17 cellular contexts compared by ENCODE assay signal in genomic region chr6:43808412-43808811, GRCh38. TPM values are rescaled to one million over a fixed set of nuclear protein-coding genes. Genes with fewer than 3 reads are reported as not detected.
DNase-seq lines count a peak whose midpoint lies in the region; ATAC-seq, FAIRE-seq and TF ChIP-seq lines count a peak whose summit lies in the region.
"Had no signal": no experiment of that assay in that cellular context is flagged by ENCODE, and none has a peak within 500 bp of the region (broad histone marks: within the 10 kb centered on the region; RNA-seq: fewer than 3 reads in every experiment).

No MANE protein-coding gene starts in this region.

- H3K4me1 Mint-ChIP-seq in activated CD4-positive, alpha-beta T cell treated with anti-CD3 and anti-CD28 coated beads for 36 hours, result peaks cover 6% of the 10 kb centered on the region
- no peaks in the 10 kb centered on the region for H3K4me1 Mint-ChIP-seq in activated T-helper 17 cell treated with anti-CD3 and anti-CD28 coated beads, Interleukin-2, amount 50 U/mL, for 72 hours
- H3K4me1 Mint-ChIP-seq: B cell had no signal

- TF ChIP-seq POLR2A in HepG2 (IDR thresholded peaks at IDR 0.05; ENCODE audit: insufficient read depth in 1 of 2, low read depth in 2 of 2, low read length in 2 of 2) (no peak), right lobe of liver (IDR thresholded peaks at IDR 0.05) (no peak), K562 (conservative IDR thresholded peaks at IDR 0.05) (no peak), gastrocnemius medialis (IDR thresholded peaks at IDR 0.05) (no peak)

- no peaks in the 10 kb centered on the region for H3K9me3 Mint-ChIP-seq in activated CD4-positive, alpha-beta T cell treated with anti-CD3 and anti-CD28 coated beads for 36 hours (ENCODE audit: low read depth)
- H3K9me3 Mint-ChIP-seq in activated T-helper 17 cell treated with anti-CD3 and anti-CD28 coated beads, Interleukin-2, amount 50 U/mL, for 72 hours, result no peaks in the 10 kb centered on the region
- H3K9me3 Mint-ChIP-seq: CD8-positive, alpha-beta T cell; H9 had no signal

- no peaks in the 10 kb centered on the region; a peak in 2 of 5 replicates for H3K27me3 ChIP-seq in HepG2 (ENCODE audit: control insufficient read depth in 1 of 2, insufficient read depth in 2 of 2, low read length in 2 of 2)
- H3K27me3 ChIP-seq in right lobe of liver, result no peaks in the 10 kb centered on the region
- no peaks in the 10 kb centered on the region for H3K27me3 ChIP-seq in K562 (ENCODE audit: control insufficient read depth in 2 of 2, insufficient read depth in 2 of 2, low read length in 2 of 2)
- H3K27me3 ChIP-seq in gastrocnemius medialis, result no peaks in the 10 kb centered on the region
- H3K27me3 ChIP-seq: BLaER1 treated with 17β-estradiol and CSF1 and Interleukin-3, amounts not matched to agents 10 nM and 100 nM had no signal

- TF ChIP-seq RAD21 in HepG2 (CRISPR knock-in tag; IDR thresholded peaks at IDR 0.05), result no peak
- no peak for TF ChIP-seq RAD21 in K562 (CRISPR knock-in tag; conservative IDR thresholded peaks at IDR 0.05 in 1 of 2, IDR thresholded peaks at IDR 0.05 in 1 of 2)

- POLR2A ChIA-PET in HepG2 (lab: Yijun Ruan, JAX), result interaction anchor here (1.0 to 4.7 kb wide), 9 partner anchors 12 to 136 kb away, joined by 3 to 66 read pairs (median 12); partner anchors contain the start of gene VEGFA
- POLR2A ChIA-PET in K562 (lab: Yijun Ruan, JAX), result interaction anchor here (1.8 kb wide), 2 partner anchors 9 to 32 kb away, joined by 10 to 11 read pairs; no protein-coding TSS in a partner anchor
- POLR2A ChIA-PET in activated CD4-positive, alpha-beta T cell treated with anti-CD3 and anti-CD28 coated beads for 36 hours (lab: Charles Lee), result no interaction called here

- H3K4me2 ChIP-seq in HepG2 (ENCODE audit: low read depth, low read length) (peak overlapping the region; percentile 95), K562 (ENCODE audit: insufficient read depth, low read length) (no peak overlapping the region)

- BruUV-seq in HepG2 (replicated peaks; lab: Mats Ljungman, UMichigan), result no TSS peak
- no TSS peak for BruUV-seq in K562 (replicated peaks; lab: Mats Ljungman, UMichigan)

- intact Hi-C loops in HepG2 (cut with micrococcal nuclease; ENCODE audit: unreplicated experiment) (no loop called here), right lobe of liver (cut with DNase I) (no loop called here), K562 (cut with micrococcal nuclease) (no loop called here), gastrocnemius medialis (cut with DNase I; ENCODE audit: low total_unique reads) (no loop called here)
- intact Hi-C loops in activated CD4-positive, alpha-beta T cell treated with anti-CD3 and anti-CD28 coated beads for 36 hours (cut with DNase I, micrococcal nuclease), result no loop called here

- H3K4me1 ChIP-seq in HepG2 (ENCODE audit: insufficient read depth, low read length) (peaks cover 88% of the 10 kb centered on the region), right lobe of liver (peaks cover 0 to 56% (median 27%) of the 10 kb centered on the region in 4 donors), K562 (replicated peaks in 1 of 2; ENCODE audit: control insufficient read depth in 2 of 2, insufficient read depth in 2 of 2, low read length in 2 of 2) (peaks cover 24 to 31% of the 10 kb centered on the region in 2 experiments), gastrocnemius medialis (peaks cover 26 to 31% of the 10 kb centered on the region in 2 donors)

- H2AFZ ChIP-seq in HepG2 (ENCODE audit: low read length) (no peak overlapping the region), K562 (ENCODE audit: low read depth, low read length) (no peak overlapping the region)

- CTCF ChIA-PET in HepG2 (lab: Yijun Ruan, JAX; ENCODE audit: low intra/inter-chr PET ratio, low total read pairs) (no interaction called here), K562 (lab: Yijun Ruan, JAX; ENCODE audit: low intra/inter-chr PET ratio) (no interaction called here)
- CTCF ChIA-PET in activated CD4-positive, alpha-beta T cell treated with anti-CD3 and anti-CD28 coated beads for 36 hours (lab: Charles Lee), result interaction anchor here (0.6 kb wide), 1 partner anchor 112 kb away, joined by 3 read pairs; no protein-coding TSS in a partner anchor

- H3K9ac ChIP-seq in HepG2 (ENCODE audit: insufficient read depth, low read depth, low read length) (no peak overlapping the region), K562 (ENCODE audit: insufficient read depth in 1 of 2, low read depth in 2 of 2, low read length in 2 of 2) (no peak overlapping the region)

- no peak for TF ChIP-seq EP300 in HepG2 (IDR thresholded peaks at IDR 0.05; ENCODE audit: low read depth in 2 of 2, low read length in 2 of 2)
- no peak for TF ChIP-seq EP300 in HepG2 (CRISPR knock-in tag; IDR thresholded peaks at IDR 0.05; ENCODE audit: borderline replicate concordance)
- no peak for TF ChIP-seq EP300 in K562 (IDR thresholded peaks at IDR 0.05; ENCODE audit: low read length)

- no peaks in the 10 kb centered on the region for H3K36me3 Mint-ChIP-seq in activated CD4-positive, alpha-beta T cell treated with anti-CD3 and anti-CD28 coated beads for 36 hours (ENCODE audit: low read depth)
- no peaks in the 10 kb centered on the region for H3K36me3 Mint-ChIP-seq in activated T-helper 17 cell treated with anti-CD3 and anti-CD28 coated beads, Interleukin-2, amount 50 U/mL, for 72 hours (ENCODE audit: low read depth)
- H3K36me3 Mint-ChIP-seq: CD8-positive, alpha-beta T cell had no signal

- no peak for DNase-seq in HepG2 (ENCODE audit: low spot score)
- no peak for DNase-seq in right lobe of liver
- no peak for DNase-seq in K562 (ENCODE audit: extremely low read depth in 1 of 4, low spot score in 3 of 4)
- no peak for DNase-seq in gastrocnemius medialis
- DNase-seq in NCI-H446 treated with DMSO at 0.1 percent for 48 hours (lab: John Stamatoyannopoulos, UW), result no peak
- DNase-seq in activated CD4-positive, alpha-beta T cell treated with anti-CD3 and anti-CD28 coated beads for 36 hours, result no peak
- DNase-seq: CD8-positive, alpha-beta T cell; DMS 273 treated with DMSO at 0.1 percent for 48 hours; DND-41; EL; H9 had no signal

- TF ChIP-seq CTCF in HepG2 (CRISPR knock-in tag; IDR thresholded peaks at IDR 0.05) (no peak), right lobe of liver (IDR thresholded peaks at IDR 0.05) (no peak), K562 (IDR thresholded peaks at IDR 0.05 in 2 of 3, conservative IDR thresholded peaks at IDR 0.05 in 1 of 3; ENCODE audit: insufficient read depth in 2 of 3, low read depth in 1 of 3, low read length in 3 of 3) (no peak), gastrocnemius medialis (IDR thresholded peaks at IDR 0.05 in 4 of 5, conservative IDR thresholded peaks at IDR 0.05 in 1 of 5) (no peak)

- FAIRE-seq in HepG2 (lab: Jason Lieb, UNC) (no peak), K562 (lab: Jason Lieb, UNC) (no peak)
- FAIRE-seq: GM12878, H1, HTR-8/SVneo had no signal

- no peaks in the 10 kb centered on the region for H3K9me1 ChIP-seq in K562 (ENCODE audit: control insufficient read depth, insufficient read depth, low read length)

- no peaks in the 10 kb centered on the region for H3K27me3 Mint-ChIP-seq in activated CD4-positive, alpha-beta T cell treated with anti-CD3 and anti-CD28 coated beads for 36 hours
- H3K27me3 Mint-ChIP-seq in activated T-helper 17 cell treated with anti-CD3 and anti-CD28 coated beads, Interleukin-2, amount 50 U/mL, for 72 hours, result peaks cover 3% of the 10 kb centered on the region

- no peak overlapping the region for H3K4me3 Mint-ChIP-seq in activated CD4-positive, alpha-beta T cell treated with anti-CD3 and anti-CD28 coated beads for 36 hours
- H3K4me3 Mint-ChIP-seq in activated T-helper 17 cell treated with anti-CD3 and anti-CD28 coated beads, Interleukin-2, amount 50 U/mL, for 72 hours, result no peak overlapping the region
- H3K4me3 Mint-ChIP-seq: B cell; CD8-positive, alpha-beta T cell; H9 had no signal

- no peaks in the 10 kb centered on the region for H3K9me3 ChIP-seq in HepG2 (ENCODE audit: low read length)
- no peaks in the 10 kb centered on the region for H3K9me3 ChIP-seq in right lobe of liver
- no peaks in the 10 kb centered on the region for H3K9me3 ChIP-seq in K562 (replicated peaks; ENCODE audit: control insufficient read depth, insufficient read depth, low read depth, low read length)
- H3K9me3 ChIP-seq in gastrocnemius medialis, result no peaks in the 10 kb centered on the region
- H3K9me3 ChIP-seq: BLaER1 treated with 17β-estradiol and CSF1 and Interleukin-3, amounts not matched to agents 10 nM and 100 nM had no signal

- H3K79me2 ChIP-seq in HepG2 (ENCODE audit: insufficient read depth, low read length) (no peaks in the 10 kb centered on the region), K562 (ENCODE audit: control insufficient read depth, insufficient read depth, low read length) (no peaks in the 10 kb centered on the region)

- H3K27ac Mint-ChIP-seq in activated CD4-positive, alpha-beta T cell treated with anti-CD3 and anti-CD28 coated beads for 36 hours, result no peak overlapping the region
- H3K27ac Mint-ChIP-seq in activated T-helper 17 cell treated with anti-CD3 and anti-CD28 coated beads, Interleukin-2, amount 50 U/mL, for 72 hours, result no peak overlapping the region
- H3K27ac Mint-ChIP-seq: B cell; CD8-positive, alpha-beta T cell; H9 had no signal

- H3K4me3 ChIP-seq in HepG2 (replicated peaks in 1 of 3; ENCODE audit: insufficient read depth in 1 of 3, low read depth in 2 of 3, low read length in 3 of 3), result no peak overlapping the region; a peak in 1 of 6 replicates
- no peak overlapping the region for H3K4me3 ChIP-seq in right lobe of liver
- H3K4me3 ChIP-seq in K562, result no peak overlapping the region
- no peak overlapping the region for H3K4me3 ChIP-seq in gastrocnemius medialis
- H3K4me3 ChIP-seq: BLaER1 treated with 17β-estradiol and CSF1 and Interleukin-3, amounts not matched to agents 10 nM and 100 nM; GM12878 had no signal

- in situ Hi-C loops in HepG2 (cut with HindIII; ENCODE audit: extremely low pct_ligation_motif_present, low pct_unique_long_range_greater_than_20kb), result loop anchor here (5.0 kb wide), 1 partner anchor 36 kb away; the partner anchor contains the start of gene VEGFA
- in situ Hi-C loops in K562 (cut with MboI), result no loop called here
- in situ Hi-C loops in gastrocnemius medialis (cut with MboI; ENCODE audit: low sequenced_read_pairs in 4 of 4), result loop anchor here in 1 of 4 donors (5.0 kb wide), 1 partner anchor 36 kb away; the partner anchor contains the start of gene VEGFA

- H4K20me1 ChIP-seq in HepG2 (ENCODE audit: insufficient read depth, low read length) (no peaks in the 10 kb centered on the region), K562 (replicated peaks; ENCODE audit: control insufficient read depth, insufficient read depth, low read length) (peaks cover 9% of the 10 kb centered on the region)
- H4K20me1 ChIP-seq: BLaER1 treated with 17β-estradiol and CSF1 and Interleukin-3, amounts not matched to agents 10 nM and 100 nM had no signal

- H3K27ac ChIP-seq in HepG2 (ENCODE audit: extremely low read length, insufficient read depth, low read length) (no peak overlapping the region), right lobe of liver (no peak overlapping the region), K562 (ENCODE audit: extremely low read depth, low read depth, low read length) (no peak overlapping the region), gastrocnemius medialis (peak overlapping the region; percentile 85 to 95 (median 91))

- no peak for ATAC-seq in HepG2
- no peak for ATAC-seq in right lobe of liver
- ATAC-seq in K562, result no peak
- ATAC-seq in gastrocnemius medialis, result no peak
- no peak for ATAC-seq in activated CD4-positive, alpha-beta T cell treated with anti-CD3 and anti-CD28 coated beads for 36 hours
- no peak for ATAC-seq in activated T-helper 17 cell treated with anti-CD3 and anti-CD28 coated beads, Interleukin-2, amount 50 U/mL, for 72 hours (replicated peaks)
- ATAC-seq: CD8-positive, alpha-beta T cell; GM12878 had no signal

- WGBS in HepG2 (ENCODE audit: low lambda C conversion rate), result 82% methylated on average over 7 of the region's 7 CpGs
- 96% methylated on average over 7 of the region's 7 CpGs for WGBS in right lobe of liver (ENCODE audit: insufficient coverage, low coverage, low lambda C conversion rate, missing lambda C conversion rate)
- WGBS in K562 (ENCODE audit: insufficient coverage, low coverage, missing lambda C conversion rate), result 73% methylated on average over 7 of the region's 7 CpGs

- H3K36me3 ChIP-seq in HepG2 (replicated peaks in 1 of 2; ENCODE audit: control insufficient read depth in 1 of 2, insufficient read depth in 2 of 2, low read length in 2 of 2), result no peaks in the 10 kb centered on the region
- H3K36me3 ChIP-seq in right lobe of liver, result no peaks in the 10 kb centered on the region
- no peaks in the 10 kb centered on the region for H3K36me3 ChIP-seq in K562 (ENCODE audit: control insufficient read depth, insufficient read depth, low read length)
- H3K36me3 ChIP-seq in gastrocnemius medialis, result no peaks in the 10 kb centered on the region
- H3K36me3 ChIP-seq: BLaER1 treated with 17β-estradiol and CSF1 and Interleukin-3, amounts not matched to agents 10 nM and 100 nM had no signal

RNA-seq across cellular contexts. Expression of gene VEGFA, which starts 38.4 kb away (rescaled TPM):
- total RNA-seq in HepG2 (2016; rRNA removed; fragmentation: Illumina TruSeq; extraction: Trizol) (34.1 and 68.1 TPM in 2 replicates), right lobe of liver (100 to 1,000 TPM in 5 of 6 experiments, 10 to 100 TPM in 1; 91.3 to 571 (median 132) TPM), K562 (2014; rRNA removed) (124 and 144 TPM in 2 replicates), K562 (2014; rRNA removed; fragmentation: Illumina TruSeq; extraction: Trizol) (66.5 and 70.7 TPM in 2 replicates), K562 (2015; rRNA removed; fragmentation: Illumina TruSeq; extraction: Trizol) (25.8 and 27.0 TPM in 2 replicates), K562 (2021) (131 and 159 TPM in 2 replicates), gastrocnemius medialis (100 to 1,000 TPM in 3 of 4 donors, 10 to 100 TPM in 1; 66.4 to 195 (median 149) TPM)
- 13.4 and 14.2 TPM in 2 replicates for total RNA-seq in HepG2 (2016; cell fraction: cytosol; rRNA removed; fragmentation: Illumina TruSeq; extraction: Trizol; ENCODE audit: low read depth)
- 26.8 and 72.7 TPM in 2 replicates for total RNA-seq in HepG2 (2016; cell fraction: insoluble cytoplasmic fraction; rRNA removed; fragmentation: Illumina TruSeq; extraction: Trizol)
- 33.1 and 34.4 TPM in 2 replicates for total RNA-seq in HepG2 (2016; cell fraction: membrane; rRNA removed; fragmentation: Illumina TruSeq; extraction: Trizol)
- total RNA-seq in HepG2 (2016; cell fraction: nucleus; rRNA removed; fragmentation: Illumina TruSeq; extraction: Trizol), result 81.5 and 95.8 TPM in 2 replicates
- polyA plus RNA-seq in HepG2 (2011; rRNA removed) (629 and 1,104 TPM in 2 replicates), K562 (2011; rRNA removed) (271 and 467 TPM in 2 replicates), K562 (2014; fragmentation: Illumina TruSeq; extraction: Trizol) (134 and 172 TPM in 2 replicates), K562 (2014; fragmentation: Nextera tagmentation; extraction: Ambion mirVana) (10 to 100 TPM; 14.0 to 16.0 TPM), K562 (2014; rRNA removed) (179 and 182 TPM in 2 replicates)
- 292 and 298 TPM in 2 replicates for polyA plus RNA-seq in HepG2 (2011; cell fraction: cytosol; rRNA removed)
- 3,652 and 4,474 TPM in 2 replicates for polyA plus RNA-seq in HepG2 (2011; cell fraction: nucleus; rRNA removed)
- 463 and 546 TPM in 2 replicates for polyA plus RNA-seq in HepG2 (2012)
- 9.2 and 10.7 TPM in 2 replicates for polyA plus RNA-seq in HepG2 (2016; cell fraction: cytosol; fragmentation: Illumina TruSeq; extraction: Trizol; ENCODE audit: low read depth)
- 34.1 and 41.6 TPM in 2 replicates for polyA plus RNA-seq in HepG2 (2016; cell fraction: insoluble cytoplasmic fraction; fragmentation: Illumina TruSeq; extraction: Trizol; ENCODE audit: low read depth)
- 24.8 and 25.3 TPM in 2 replicates for polyA plus RNA-seq in HepG2 (2016; cell fraction: membrane; fragmentation: Illumina TruSeq; extraction: Trizol; ENCODE audit: low read depth)
- polyA plus RNA-seq in HepG2 (2016; cell fraction: nucleus; fragmentation: Illumina TruSeq; extraction: Trizol; ENCODE audit: insufficient read depth, low read depth), result 253 and 267 TPM in 2 replicates
- 238 and 645 TPM in 2 replicates for polyA minus RNA-seq in HepG2 (2011; rRNA and poly(A)+ RNA removed; ENCODE audit: low replicate concordance)
- 122 and 136 TPM in 2 replicates for polyA minus RNA-seq in HepG2 (2011; cell fraction: cytosol; rRNA and poly(A)+ RNA removed)
- 312 and 405 TPM in 2 replicates for polyA minus RNA-seq in HepG2 (2011; cell fraction: nucleus; rRNA and poly(A)+ RNA removed)
- total RNA-seq in K562 (2011; cell fraction: chromatin; rRNA removed; ENCODE audit: low replicate concordance), result 511 and 945 TPM in 2 replicates
- total RNA-seq in K562 (2011; cell fraction: nucleolus; rRNA removed), result 536 and 553 TPM in 2 replicates
- 559 and 592 TPM in 2 replicates for total RNA-seq in K562 (2011; cell fraction: nucleoplasm; rRNA removed)
- polyA plus RNA-seq in K562 (2011; cell fraction: cytosol; rRNA removed), result 222 and 346 TPM in 2 replicates
- polyA plus RNA-seq in K562 (2011; cell fraction: nucleus; rRNA removed), result 1,880 and 1,961 TPM in 2 replicates
- polyA plus RNA-seq in K562 (2012), result 112 and 555 TPM in 2 replicates
- 359 and 374 TPM in 2 replicates for polyA minus RNA-seq in K562 (2011; rRNA and poly(A)+ RNA removed)
- 79.8 and 123 TPM in 2 replicates for polyA minus RNA-seq in K562 (2011; cell fraction: cytosol; rRNA and poly(A)+ RNA removed)
- polyA minus RNA-seq in K562 (2011; cell fraction: nucleus; rRNA and poly(A)+ RNA removed), result 310 and 397 TPM in 2 replicates
- total RNA-seq in activated CD4-positive, alpha-beta T cell treated with anti-CD3 and anti-CD28 coated beads for 36 hours, result 10 to 100 TPM; 64.6 to 72.8 TPM
- total RNA-seq in activated T-helper 17 cell treated with anti-CD3 and anti-CD28 coated beads, Interleukin-2, amount 50 U/mL, for 72 hours, result 100 to 1,000 TPM in 1 of 2 donors, 10 to 100 TPM in 1; 48.7 to 142 TPM

Comparison
In these comparisons a context has a peak if more than half of its experiments do, and no peak if none do; other contexts are left out.
1. H3K27ac ChIP-seq: peak in gastrocnemius medialis (4 of 4); none in HepG2 (single experiment), right lobe of liver (0 of 3) and K562 (single experiment).
2. Of the 241 proteins assayed by ChIP-seq in both HepG2 and K562: peak only in HepG2: FOXO4; only in K562: BCL6, ELF4, MTA1 and ZNF512; in both: none; in neither: 235; mixed calls (peak in some experiments, not most) for 1.